ENCODE assay signal across 2 cellular contexts in the genomic region with DNA sequence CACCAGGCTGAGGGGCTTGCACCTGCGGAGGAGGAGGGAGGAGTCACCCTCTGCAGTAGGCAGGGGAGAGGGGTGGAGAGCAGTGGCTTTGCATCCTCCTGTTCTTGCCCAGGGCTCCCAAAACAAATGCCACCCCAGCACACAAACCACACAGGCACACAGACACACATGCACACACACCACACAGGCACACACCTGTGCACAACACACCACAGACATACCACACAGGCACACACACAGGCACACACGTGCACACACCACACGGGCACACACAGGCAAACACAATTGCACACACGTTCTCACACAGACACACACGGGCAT.
TF ChIP-seq lines count a peak whose summit lies in the region.

No MANE protein-coding gene starts in this region.

TF ChIP-seq in HEK293, 187 proteins besides CTCF, POLR2A, EP300 and RAD21:
- TF ChIP-seq, protein P1, sequence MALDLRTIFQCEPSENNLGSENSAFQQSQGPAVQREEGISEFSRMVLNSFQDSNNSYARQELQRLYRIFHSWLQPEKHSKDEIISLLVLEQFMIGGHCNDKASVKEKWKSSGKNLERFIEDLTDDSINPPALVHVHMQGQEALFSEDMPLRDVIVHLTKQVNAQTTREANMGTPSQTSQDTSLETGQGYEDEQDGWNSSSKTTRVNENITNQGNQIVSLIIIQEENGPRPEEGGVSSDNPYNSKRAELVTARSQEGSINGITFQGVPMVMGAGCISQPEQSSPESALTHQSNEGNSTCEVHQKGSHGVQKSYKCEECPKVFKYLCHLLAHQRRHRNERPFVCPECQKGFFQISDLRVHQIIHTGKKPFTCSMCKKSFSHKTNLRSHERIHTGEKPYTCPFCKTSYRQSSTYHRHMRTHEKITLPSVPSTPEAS (tag by site-specific recombination; IDR thresholded peaks at IDR 0.05) = peak; percentile 90
- TF ChIP-seq, protein P2, sequence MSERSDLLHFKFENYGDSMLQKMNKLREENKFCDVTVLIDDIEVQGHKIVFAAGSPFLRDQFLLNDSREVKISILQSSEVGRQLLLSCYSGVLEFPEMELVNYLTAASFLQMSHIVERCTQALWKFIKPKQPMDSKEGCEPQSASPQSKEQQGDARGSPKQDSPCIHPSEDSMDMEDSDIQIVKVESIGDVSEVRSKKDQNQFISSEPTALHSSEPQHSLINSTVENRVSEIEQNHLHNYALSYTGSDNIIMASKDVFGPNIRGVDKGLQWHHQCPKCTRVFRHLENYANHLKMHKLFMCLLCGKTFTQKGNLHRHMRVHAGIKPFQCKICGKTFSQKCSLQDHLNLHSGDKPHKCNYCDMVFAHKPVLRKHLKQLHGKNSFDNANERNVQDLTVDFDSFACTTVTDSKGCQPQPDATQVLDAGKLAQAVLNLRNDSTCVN (tag by site-specific recombination; optimal IDR thresholded peaks at IDR 0.05) = peak; percentile 8
- TF ChIP-seq, protein P3, sequence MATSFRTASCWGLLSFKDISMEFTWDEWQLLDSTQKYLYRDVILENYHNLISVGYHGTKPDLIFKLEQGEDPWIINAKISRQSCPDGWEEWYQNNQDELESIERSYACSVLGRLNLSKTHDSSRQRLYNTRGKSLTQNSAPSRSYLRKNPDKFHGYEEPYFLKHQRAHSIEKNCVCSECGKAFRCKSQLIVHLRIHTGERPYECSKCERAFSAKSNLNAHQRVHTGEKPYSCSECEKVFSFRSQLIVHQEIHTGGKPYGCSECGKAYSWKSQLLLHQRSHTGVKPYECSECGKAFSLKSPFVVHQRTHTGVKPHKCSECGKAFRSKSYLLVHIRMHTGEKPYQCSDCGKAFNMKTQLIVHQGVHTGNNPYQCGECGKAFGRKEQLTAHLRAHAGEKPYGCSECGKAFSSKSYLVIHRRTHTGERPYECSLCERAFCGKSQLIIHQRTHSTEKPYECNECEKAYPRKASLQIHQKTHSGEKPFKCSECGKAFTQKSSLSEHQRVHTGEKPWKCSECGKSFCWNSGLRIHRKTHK (tag by site-specific recombination; IDR thresholded peaks at IDR 0.05) = no peak
- TF ChIP-seq, protein P4, sequence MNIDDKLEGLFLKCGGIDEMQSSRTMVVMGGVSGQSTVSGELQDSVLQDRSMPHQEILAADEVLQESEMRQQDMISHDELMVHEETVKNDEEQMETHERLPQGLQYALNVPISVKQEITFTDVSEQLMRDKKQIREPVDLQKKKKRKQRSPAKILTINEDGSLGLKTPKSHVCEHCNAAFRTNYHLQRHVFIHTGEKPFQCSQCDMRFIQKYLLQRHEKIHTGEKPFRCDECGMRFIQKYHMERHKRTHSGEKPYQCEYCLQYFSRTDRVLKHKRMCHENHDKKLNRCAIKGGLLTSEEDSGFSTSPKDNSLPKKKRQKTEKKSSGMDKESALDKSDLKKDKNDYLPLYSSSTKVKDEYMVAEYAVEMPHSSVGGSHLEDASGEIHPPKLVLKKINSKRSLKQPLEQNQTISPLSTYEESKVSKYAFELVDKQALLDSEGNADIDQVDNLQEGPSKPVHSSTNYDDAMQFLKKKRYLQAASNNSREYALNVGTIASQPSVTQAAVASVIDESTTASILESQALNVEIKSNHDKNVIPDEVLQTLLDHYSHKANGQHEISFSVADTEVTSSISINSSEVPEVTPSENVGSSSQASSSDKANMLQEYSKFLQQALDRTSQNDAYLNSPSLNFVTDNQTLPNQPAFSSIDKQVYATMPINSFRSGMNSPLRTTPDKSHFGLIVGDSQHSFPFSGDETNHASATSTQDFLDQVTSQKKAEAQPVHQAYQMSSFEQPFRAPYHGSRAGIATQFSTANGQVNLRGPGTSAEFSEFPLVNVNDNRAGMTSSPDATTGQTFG (tag by site-specific recombination; IDR thresholded peaks at IDR 0.05; ENCODE audit: borderline replicate concordance) = 0 out of 2 replicates have a peak, but pooled peaks have one; percentile 20
- 0 out of 2 replicates have a peak, but pooled peaks have one; percentile 33 for TF ChIP-seq ZNF335 (tag by site-specific recombination; conservative IDR thresholded peaks at IDR 0.05)

TF ChIP-seq in H1, 55 proteins besides CTCF, POLR2A, EP300 and RAD21 (continued from another document):
- no peak for TF ChIP-seq TCF12 (IDR thresholded peaks at IDR 0.05; ENCODE audit: low read depth, low read length)
- no peak for TF ChIP-seq SUZ12 (IDR thresholded peaks at IDR 0.05; ENCODE audit: low read length)
- TF ChIP-seq JUN (IDR thresholded peaks at IDR 0.05; ENCODE audit: low read depth, low read length) = no peak
- TF ChIP-seq TBP (IDR thresholded peaks at IDR 0.05; ENCODE audit: low read depth, low read length) = no peak
- no peak for TF ChIP-seq SIRT6 (IDR thresholded peaks at IDR 0.05; ENCODE audit: low read length)
- TF ChIP-seq CREB1 (IDR thresholded peaks at IDR 0.05) = no peak
- TF ChIP-seq EGR1 (IDR thresholded peaks at IDR 0.05; ENCODE audit: borderline replicate concordance, low read depth, low read length) = no peak
- TF ChIP-seq, protein P5, sequence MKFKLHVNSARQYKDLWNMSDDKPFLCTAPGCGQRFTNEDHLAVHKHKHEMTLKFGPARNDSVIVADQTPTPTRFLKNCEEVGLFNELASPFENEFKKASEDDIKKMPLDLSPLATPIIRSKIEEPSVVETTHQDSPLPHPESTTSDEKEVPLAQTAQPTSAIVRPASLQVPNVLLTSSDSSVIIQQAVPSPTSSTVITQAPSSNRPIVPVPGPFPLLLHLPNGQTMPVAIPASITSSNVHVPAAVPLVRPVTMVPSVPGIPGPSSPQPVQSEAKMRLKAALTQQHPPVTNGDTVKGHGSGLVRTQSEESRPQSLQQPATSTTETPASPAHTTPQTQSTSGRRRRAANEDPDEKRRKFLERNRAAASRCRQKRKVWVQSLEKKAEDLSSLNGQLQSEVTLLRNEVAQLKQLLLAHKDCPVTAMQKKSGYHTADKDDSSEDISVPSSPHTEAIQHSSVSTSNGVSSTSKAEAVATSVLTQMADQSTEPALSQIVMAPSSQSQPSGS (IDR thresholded peaks at IDR 0.05; ENCODE audit: low read length) = no peak
- TF ChIP-seq CHD1 (IDR thresholded peaks at IDR 0.05; ENCODE audit: low read depth, low read length) = no peak
- no peak for TF ChIP-seq SIX5 (IDR thresholded peaks at IDR 0.05; ENCODE audit: low read depth, low read length)
- no peak for TF ChIP-seq SP2 (IDR thresholded peaks at IDR 0.05; ENCODE audit: low read length)
- TF ChIP-seq NANOG (IDR thresholded peaks at IDR 0.05; ENCODE audit: insufficient read depth, low read depth, low read length, poor library complexity, severe bottlenecking) = no peak
- no peak for TF ChIP-seq RFX5 (IDR thresholded peaks at IDR 0.05; ENCODE audit: borderline replicate concordance, low read depth, low read length)
- no peak for TF ChIP-seq SP1 (IDR thresholded peaks at IDR 0.05; ENCODE audit: low read depth, low read length)
- no peak for TF ChIP-seq HDAC2 (IDR thresholded peaks at IDR 0.05; ENCODE audit: borderline replicate concordance in 1 of 2, low read depth in 2 of 2, low read length in 2 of 2)
- TF ChIP-seq MAFK (IDR thresholded peaks at IDR 0.05; ENCODE audit: low read depth, low read length) = no peak
- TF ChIP-seq, protein P6, sequence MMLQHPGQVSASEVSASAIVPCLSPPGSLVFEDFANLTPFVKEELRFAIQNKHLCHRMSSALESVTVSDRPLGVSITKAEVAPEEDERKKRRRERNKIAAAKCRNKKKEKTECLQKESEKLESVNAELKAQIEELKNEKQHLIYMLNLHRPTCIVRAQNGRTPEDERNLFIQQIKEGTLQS (IDR thresholded peaks at IDR 0.05; ENCODE audit: insufficient read depth, low read depth, low read length) = no peak
- TF ChIP-seq SP4 (IDR thresholded peaks at IDR 0.05; ENCODE audit: low read length) = no peak
- TF ChIP-seq TAF1 (IDR thresholded peaks at IDR 0.05; ENCODE audit: low read depth, low read length) = no peak
